Comparison of ENCODE assay signal across 17 cellular contexts in genomic region chr4:35970366-35970960, GRCh38.
DNase-seq lines count a peak whose midpoint lies in the region; ATAC-seq and TF ChIP-seq lines count a peak whose summit lies in the region.
"Had no signal": no experiment of that assay in that cellular context is flagged by ENCODE, and none has a peak within 500 bp of the region (broad histone marks: within the 10 kb centered on the region; RNA-seq: fewer than 3 reads in every experiment).

No MANE protein-coding gene starts in this region.

- no peak overlapping the region for H3K4me3 Mint-ChIP-seq in WTC11
- H3K4me3 Mint-ChIP-seq: activated B cell treated with CpG ODN at 0.5 μM for 24 hours; central memory CD8-positive, alpha-beta T cell had no signal

- no TSS peak for BruUV-seq in A673 (replicated peaks; lab: Mats Ljungman, UMichigan)

- POLR2A ChIA-PET in A673 (lab: Charles Lee; ENCODE audit: low non-redundant PET) (no interaction called here), WTC11 (lab: Charles Lee) (no interaction called here)

- H3K9ac ChIP-seq in colonic mucosa (ENCODE audit: low read depth in 2 of 2, low read length in 2 of 2), result no peak overlapping the region

- CTCF ChIA-PET in A673 (lab: Charles Lee), result no interaction called here
- CTCF ChIA-PET in WTC11 (lab: Charles Lee), result no interaction called here

- H3K4me3 ChIP-seq in colonic mucosa, result no peak overlapping the region
- no peak overlapping the region for H3K4me3 ChIP-seq in A673 (ENCODE audit: low read depth, low read length, poor library complexity, severe bottlenecking)

- no peaks in the 10 kb centered on the region for H3K27me3 ChIP-seq in colonic mucosa
- H3K27me3 ChIP-seq in A673 (replicated peaks; ENCODE audit: insufficient read depth, low read depth, low read length, poor library complexity), result no peaks in the 10 kb centered on the region
- H3K27me3 ChIP-seq: BE2C had no signal

- H3K27ac ChIP-seq in colonic mucosa, result no peak overlapping the region
- no peak overlapping the region for H3K27ac ChIP-seq in A673 (ENCODE audit: low read depth, low read length, poor library complexity, severe bottlenecking)

- H3K9me3 Mint-ChIP-seq in WTC11, result no peaks in the 10 kb centered on the region
- H3K9me3 Mint-ChIP-seq: activated B cell treated with CpG ODN at 0.5 μM for 24 hours; central memory CD8-positive, alpha-beta T cell had no signal

- ATAC-seq in GM18498 (IDR thresholded peaks at IDR 0.05; ENCODE audit: unreplicated experiment) (peak; percentile 56), GM18870 (IDR thresholded peaks at IDR 0.05; ENCODE audit: unreplicated experiment) (peak; percentile 71), GM21825 (IDR thresholded peaks at IDR 0.05; ENCODE audit: unreplicated experiment) (peak; percentile 62), HG03342 (IDR thresholded peaks at IDR 0.05; ENCODE audit: unreplicated experiment) (peak; percentile 50), WTC11 (no peak)

- intact Hi-C loops in colonic mucosa (cut with DNase I), result no loop called here
- intact Hi-C loops in A673 (cut with micrococcal nuclease; ENCODE audit: unreplicated experiment), result no loop called here

- no peak overlapping the region for H3K27ac Mint-ChIP-seq in WTC11
- H3K27ac Mint-ChIP-seq: activated B cell treated with CpG ODN at 0.5 μM for 24 hours had no signal

- no peak for DNase-seq in colonic mucosa
- no peak for DNase-seq in medulla oblongata (ENCODE audit: extremely low spot score)
- no peak for DNase-seq in A673 (ENCODE audit: low spot score)
- DNase-seq in WTC11 (ENCODE audit: low spot score), result no peak
- DNase-seq: activated B cell treated with CpG ODN at 0.5 μM for 24 hours; activated naive CD4-positive, alpha-beta T cell; BE2C; IMR-90; mesendoderm; NCI-H1105 treated with DMSO at 0.1 percent for 48 hours; SHP77 treated with DMSO at 0.1 percent for 48 hours; stimulated activated naive CD4-positive, alpha-beta T cell treated with Interleukin-2 at 50 U/mL for 16 hours had no signal

- TF ChIP-seq CTCF in colonic mucosa (IDR thresholded peaks at IDR 0.05), result no peak
- no peak for TF ChIP-seq CTCF in A673 (conservative IDR thresholded peaks at IDR 0.05; ENCODE audit: low read depth, low read length)
- TF ChIP-seq CTCF in WTC11 (IDR thresholded peaks at IDR 0.05), result no peak

- no peaks in the 10 kb centered on the region for H3K27me3 Mint-ChIP-seq in WTC11 (ENCODE audit: low read depth)
- H3K27me3 Mint-ChIP-seq: activated B cell treated with CpG ODN at 0.5 μM for 24 hours; central memory CD8-positive, alpha-beta T cell had no signal

- no peaks in the 10 kb centered on the region for H3K4me1 Mint-ChIP-seq in WTC11
- H3K4me1 Mint-ChIP-seq: activated B cell treated with CpG ODN at 0.5 μM for 24 hours; central memory CD8-positive, alpha-beta T cell had no signal

- H3K36me3 Mint-ChIP-seq in WTC11, result no peaks in the 10 kb centered on the region

- H3K9me3 ChIP-seq in colonic mucosa (no peaks in the 10 kb centered on the region), A673 (ENCODE audit: low read depth, low read length, poor library complexity, severe bottlenecking) (no peaks in the 10 kb centered on the region)
- H3K9me3 ChIP-seq: BE2C had no signal

- H3K4me1 ChIP-seq in colonic mucosa (no peaks in the 10 kb centered on the region), A673 (ENCODE audit: insufficient read depth, low read length, poor library complexity, severe bottlenecking) (no peaks in the 10 kb centered on the region)
- H3K4me1 ChIP-seq: BE2C had no signal

- H3K36me3 ChIP-seq in colonic mucosa (no peaks in the 10 kb centered on the region), A673 (ENCODE audit: insufficient read depth, low read length, poor library complexity, severe bottlenecking) (no peaks in the 10 kb centered on the region)
- H3K36me3 ChIP-seq: BE2C had no signal

TF ChIP-seq in WTC11, 78 proteins besides CTCF, POLR2A, EP300 and RAD21:
- no peak for TF ChIP-seq ZNF512 (CRISPR knock-in tag; IDR thresholded peaks at IDR 0.05; ENCODE audit: borderline replicate concordance)
- no peak for TF ChIP-seq E2F4 (CRISPR knock-in tag; IDR thresholded peaks at IDR 0.05; ENCODE audit: borderline replicate concordance, low read depth)
- TF ChIP-seq PREB (CRISPR knock-in tag; IDR thresholded peaks at IDR 0.05; ENCODE audit: borderline replicate concordance), result no peak
- TF ChIP-seq NR1H2 (CRISPR knock-in tag; IDR thresholded peaks at IDR 0.05), result no peak
- no peak for TF ChIP-seq TEAD4 (CRISPR knock-in tag; IDR thresholded peaks at IDR 0.05)
- TF ChIP-seq JUN (CRISPR knock-in tag; IDR thresholded peaks at IDR 0.05), result no peak
